8 cellular contexts compared by ENCODE assay signal in genomic region chr2:65390134-65390533, GRCh38. TPM values are rescaled to one million over a fixed set of nuclear protein-coding genes. Genes with fewer than 3 reads are reported as not detected.
DNase-seq lines count a peak whose midpoint lies in the region; ATAC-seq lines count a peak whose summit lies in the region.

No MANE protein-coding gene starts in this region.

- H3K4me1 Mint-ChIP-seq in IgD-negative memory B cell: peaks cover 20 to 30% (median 26%) of the 10 kb centered on the region in 3 donors
- H3K4me1 Mint-ChIP-seq in natural killer cell treated with Interleukin-12 subunit alpha and Interleukin-12 subunit beta and Interleukin-15 and Interleukin-18, amount 100 ng/mL, for 72 hours (ENCODE audit: low read depth in 2 of 2): peaks cover 6 to 9% of the 10 kb centered on the region in 2 donors

- peak overlapping the region in 1 of 3 donors; percentile 2 for H3K27ac Mint-ChIP-seq in IgD-negative memory B cell
- H3K27ac Mint-ChIP-seq in natural killer cell treated with Interleukin-12 subunit alpha and Interleukin-12 subunit beta and Interleukin-15 and Interleukin-18, amount 100 ng/mL, for 72 hours: no peak overlapping the region

- intact Hi-C loops in Right ventricle myocardium superior (cut with DNase I): no loop called here

- H3K4me3 Mint-ChIP-seq in IgD-negative memory B cell: peak overlapping the region; percentile 8 to 94 (median 76)
- H3K4me3 Mint-ChIP-seq in natural killer cell treated with Interleukin-12 subunit alpha and Interleukin-12 subunit beta and Interleukin-15 and Interleukin-18, amount 100 ng/mL, for 72 hours: peak overlapping the region; percentile 52

- ATAC-seq in GM18907 (IDR thresholded peaks at IDR 0.05; ENCODE audit: unreplicated experiment) (peak; percentile 78), GM21723 (IDR thresholded peaks at IDR 0.05; ENCODE audit: unreplicated experiment) (peak; percentile 75), Right ventricle myocardium superior (ENCODE audit: poor library complexity) (no peak)
- peak; percentile 54 to 55 for ATAC-seq in natural killer cell treated with Interleukin-12 subunit alpha and Interleukin-12 subunit beta and Interleukin-15 and Interleukin-18, amount 100 ng/mL, for 72 hours

- peaks cover 2% of the 10 kb centered on the region for H3K36me3 Mint-ChIP-seq in IgD-negative memory B cell
- H3K36me3 Mint-ChIP-seq in natural killer cell treated with Interleukin-12 subunit alpha and Interleukin-12 subunit beta and Interleukin-15 and Interleukin-18, amount 100 ng/mL, for 72 hours: no peaks in the 10 kb centered on the region

- DNase-seq in natural killer cell treated with Interleukin-12 subunit alpha and Interleukin-12 subunit beta and Interleukin-15 and Interleukin-18, amount 100 ng/mL, for 72 hours (ENCODE audit: low spot score): no peak
- DNase-seq in NCI-H510A treated with DMSO at 0.1 percent for 48 hours (lab: John Stamatoyannopoulos, UW) (no peak), mesenteric fat pad (ENCODE audit: low spot score) (no peak), Right ventricle myocardium superior (no peak)
- no peak for DNase-seq in effector CD8-positive, alpha-beta T cell (lab: John Stamatoyannopoulos, UW)

- H3K27me3 Mint-ChIP-seq in IgD-negative memory B cell: peaks cover 50% of the 10 kb centered on the region
- H3K27me3 Mint-ChIP-seq in natural killer cell treated with Interleukin-12 subunit alpha and Interleukin-12 subunit beta and Interleukin-15 and Interleukin-18, amount 100 ng/mL, for 72 hours: peaks cover 2 to 8% of the 10 kb centered on the region in 2 donors

- peaks cover 0 to 1% (median 0%) of the 10 kb centered on the region in 3 donors for H3K9me3 Mint-ChIP-seq in IgD-negative memory B cell
- no peaks in the 10 kb centered on the region for H3K9me3 Mint-ChIP-seq in natural killer cell treated with Interleukin-12 subunit alpha and Interleukin-12 subunit beta and Interleukin-15 and Interleukin-18, amount 100 ng/mL, for 72 hours

RNA-seq across cellular contexts. Expression of gene SPRED2, which starts 42.3 kb away (rescaled TPM):
- 0.94 TPM for polyA plus RNA-seq in IgD-negative memory B cell
- total RNA-seq in natural killer cell treated with Interleukin-12 subunit alpha and Interleukin-12 subunit beta and Interleukin-15 and Interleukin-18, amount 100 ng/mL, for 72 hours: 10 to 100 TPM in 1 of 2 donors, 1 to 10 TPM in 1; 9.8 to 26.0 TPM
- total RNA-seq in mesenteric fat pad (48.7 TPM), Right ventricle myocardium superior (14.9 TPM)
